10 cellular contexts compared by ENCODE assay signal in the genomic region with DNA sequence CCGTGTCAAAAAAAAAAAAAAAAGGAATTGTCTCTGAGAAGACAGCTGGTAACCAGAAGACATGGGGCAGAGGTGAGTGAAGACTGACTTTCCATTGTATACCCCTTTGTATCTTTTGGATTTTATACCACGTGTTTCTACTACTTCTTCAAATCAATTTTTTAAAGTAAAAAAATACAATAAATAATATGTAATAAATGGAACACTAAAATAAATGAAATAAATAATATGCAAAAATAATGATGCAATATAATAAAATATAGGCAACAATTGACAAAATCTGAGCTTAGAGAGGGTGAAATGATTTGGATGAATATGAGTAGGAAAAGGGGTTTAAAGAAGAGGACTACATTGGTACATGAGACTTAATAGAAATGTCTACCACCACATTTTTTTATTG.
"Had no signal": no experiment of that assay in that cellular context is flagged by ENCODE, and none has a peak within 500 bp of the region (broad histone marks: within the 10 kb centered on the region; RNA-seq: fewer than 3 reads in every experiment).

No MANE protein-coding gene starts in this region.

- FAIRE-seq: H1, H54 had no signal

- DNase-seq: GM23248, GOT3, H7, H9, HCEC 1CT, HFFc6 had no signal

- ATAC-seq: GM23338, HCT116 had no signal

- H3K4me1 Mint-ChIP-seq: GM23338, H9 had no signal

- H3K27ac Mint-ChIP-seq: GM23338, H9, HFFc6 had no signal

- H3K4me3 Mint-ChIP-seq: GM23338, H9, HFFc6 had no signal

- H3K9me3 Mint-ChIP-seq: GM23338, H9, HFFc6 had no signal
